In the genomic region with DNA sequence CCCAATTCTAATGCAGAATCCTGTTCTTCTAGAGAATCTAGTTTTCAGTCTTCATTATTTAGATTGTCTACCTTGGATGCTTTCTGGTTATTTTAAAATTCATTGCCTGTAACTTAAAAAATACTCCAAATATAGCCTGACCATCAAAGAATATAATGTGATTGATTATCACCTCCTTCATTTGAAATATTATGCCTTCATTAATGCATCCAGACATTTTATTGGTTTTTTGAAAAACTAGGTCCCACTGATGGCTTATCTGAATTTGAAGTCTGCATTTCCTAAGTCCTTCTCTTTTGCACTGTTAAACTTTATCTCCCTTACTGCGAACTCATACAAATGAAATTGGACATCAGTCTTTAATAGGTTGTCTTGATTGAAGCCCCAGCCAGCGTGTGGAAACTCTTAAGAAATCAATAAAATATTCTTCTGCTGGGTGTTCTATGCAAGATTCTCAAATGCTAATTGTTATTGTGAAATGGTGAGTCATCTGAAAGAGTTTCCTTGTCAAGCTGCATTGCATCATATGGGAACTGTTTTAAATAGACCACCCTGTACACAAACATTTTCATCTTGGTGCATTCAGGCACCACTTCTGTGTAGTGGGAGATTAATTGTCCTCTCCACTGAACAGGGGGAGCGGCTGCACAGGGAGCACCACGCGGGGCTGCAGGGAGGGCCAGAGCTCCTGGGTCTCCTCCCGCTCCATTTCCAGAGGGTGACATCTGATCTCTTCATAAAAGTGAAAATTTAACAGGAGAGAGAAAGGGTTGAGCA, we compare ENCODE assay signal across 11 cellular contexts.
A peak's percentile ranks its signal among the peaks of the same experiment; 100 is the strongest.
DNase-seq lines count a peak whose midpoint lies in the region; ATAC-seq and TF ChIP-seq lines count a peak whose summit lies in the region.
"Had no signal": no experiment of that assay in that cellular context is flagged by ENCODE, and none has a peak within 500 bp of the region (broad histone marks: within the 10 kb centered on the region; RNA-seq: fewer than 3 reads in every experiment).

No MANE protein-coding gene starts in this region.

- H3K4me1 ChIP-seq in heart right ventricle, result peaks cover 0 to 14% (median 0%) of the 10 kb centered on the region in 9 donors

- 80 to 82% methylated on average over 6 of the region's 6 CpGs for WGBS in heart right ventricle, 2 donors

- no peak for TF ChIP-seq CTCF in chondrocyte (IDR thresholded peaks at IDR 0.05)
- no peak for TF ChIP-seq CTCF in nephron progenitor cell (IDR thresholded peaks at IDR 0.05)
- no peak for TF ChIP-seq CTCF in heart right ventricle (IDR thresholded peaks at IDR 0.05)

- H3K27me3 ChIP-seq in heart right ventricle, result no peaks in the 10 kb centered on the region

- no peaks in the 10 kb centered on the region for H3K36me3 ChIP-seq in heart right ventricle

- no peak overlapping the region for H3K4me3 Mint-ChIP-seq in chondrocyte (ENCODE audit: unreplicated experiment)
- peak overlapping the region; percentile 3 for H3K4me3 Mint-ChIP-seq in nephron progenitor cell

- no peak overlapping the region for H3K27ac ChIP-seq in heart right ventricle

- intact Hi-C loops in heart right ventricle (cut with DNase I), result no loop called here

- ATAC-seq in GM21528 (IDR thresholded peaks at IDR 0.05; ENCODE audit: low FRiP score, unreplicated experiment) (no peak), heart right ventricle (no peak)

- no peaks in the 10 kb centered on the region for H3K9me3 ChIP-seq in heart right ventricle

- H3K27me3 Mint-ChIP-seq in chondrocyte (ENCODE audit: low read depth), result peaks cover 5% of the 10 kb centered on the region
- peaks cover 6% of the 10 kb centered on the region for H3K27me3 Mint-ChIP-seq in nephron progenitor cell (ENCODE audit: low read depth, poor library complexity)

- peaks cover 12% of the 10 kb centered on the region for H3K4me1 Mint-ChIP-seq in chondrocyte (ENCODE audit: low read depth)
- peaks cover 26% of the 10 kb centered on the region for H3K4me1 Mint-ChIP-seq in nephron progenitor cell

- H3K36me3 Mint-ChIP-seq in chondrocyte (ENCODE audit: low read depth) (no peaks in the 10 kb centered on the region), nephron progenitor cell (ENCODE audit: low read depth) (no peaks in the 10 kb centered on the region)

- DNase-seq in EL (peak; percentile 75), NCI-H2107 (lab: John Stamatoyannopoulos, UW) (peak; percentile 5), chondrocyte (ENCODE audit: low spot score) (no peak), nephron progenitor cell (no peak), NCI-H2029 treated with DMSO at 0.1 percent for 48 hours (lab: John Stamatoyannopoulos, UW) (no peak), heart right ventricle (no peak)
- no peak for DNase-seq in activated CD4-positive, alpha-beta T cell treated with anti-CD3 and anti-CD28 coated beads for 1 hour
- DNase-seq: activated CD4-positive, alpha-beta T cell treated with anti-CD3 and anti-CD28 coated beads for 48 hours; NCI-H1694; stimulated activated CD8-positive, alpha-beta memory T cell treated with anti-CD3 and anti-CD28 coated beads, Interleukin-4, amount 100 ng/mL, for 48 hours had no signal

- H3K4me3 ChIP-seq in heart right ventricle, result no peak overlapping the region

- peaks cover 2% of the 10 kb centered on the region for H3K9me3 Mint-ChIP-seq in chondrocyte (ENCODE audit: low read depth)
- H3K9me3 Mint-ChIP-seq in nephron progenitor cell, result peaks cover 5% of the 10 kb centered on the region

- peak overlapping the region; percentile 46 for H3K27ac Mint-ChIP-seq in chondrocyte (ENCODE audit: unreplicated experiment)
- H3K27ac Mint-ChIP-seq in nephron progenitor cell, result peak overlapping the region; percentile 50

Comparison
In these comparisons a context has a peak if more than half of its experiments do, and no peak if none do; other contexts are left out.
1. DNase-seq: peak in EL (single experiment) and NCI-H2107 (single experiment); none in chondrocyte (single experiment), nephron progenitor cell (single experiment), NCI-H2029 treated with DMSO at 0.1 percent for 48 hours (single experiment), heart right ventricle (0 of 2) and activated CD4-positive, alpha-beta T cell treated with anti-CD3 and anti-CD28 coated beads for 1 hour (single experiment).